ENCODE assay signal across 11 cellular contexts in the genomic region with DNA sequence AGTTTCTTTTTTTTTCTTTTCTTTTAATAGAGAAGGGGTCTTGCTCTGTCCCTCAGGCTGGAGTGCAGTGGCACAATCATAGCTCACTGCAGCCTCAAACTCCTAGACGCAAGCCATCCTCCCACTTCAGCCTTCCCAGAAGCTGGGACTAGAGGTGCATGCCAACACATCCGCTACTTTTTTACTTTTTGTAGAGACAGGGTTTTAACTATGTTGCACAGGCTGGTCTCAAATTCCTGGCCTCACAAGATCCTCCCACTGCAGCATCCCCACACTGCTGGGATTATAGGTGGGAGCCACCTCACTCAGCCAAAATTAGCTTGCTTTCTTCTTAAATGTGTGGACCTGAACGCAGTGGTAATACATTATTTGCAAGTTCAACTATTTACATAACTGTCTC.
DNase-seq lines count a peak whose midpoint lies in the region; ATAC-seq and TF ChIP-seq lines count a peak whose summit lies in the region.
"Had no signal": no experiment of that assay in that cellular context is flagged by ENCODE, and none has a peak within 500 bp of the region (broad histone marks: within the 10 kb centered on the region; RNA-seq: fewer than 3 reads in every experiment).

No MANE protein-coding gene starts in this region.

- no peaks in the 10 kb centered on the region for H3K9me3 ChIP-seq in vagina

- H3K4me3 Mint-ChIP-seq in activated naive CD4-positive, alpha-beta T cell treated with anti-CD3 and anti-CD28 coated beads, Interleukin-2, amount 50 U/mL, for 24 hours, result peak overlapping the region; percentile 86
- H3K4me3 Mint-ChIP-seq in activated CD8-positive, alpha-beta T cell treated with anti-CD3 and anti-CD28 coated beads for 36 hours, result peak overlapping the region; percentile 76
- peak overlapping the region; percentile 82 to 96 (median 92) for H3K4me3 Mint-ChIP-seq in naive thymus-derived CD8-positive, alpha-beta T cell

- peak overlapping the region; percentile 37 for H3K27ac ChIP-seq in vagina
- H3K27ac ChIP-seq: KMS-11 had no signal

- peaks cover 57% of the 10 kb centered on the region for H3K4me1 ChIP-seq in vagina

- no peak overlapping the region for H3K4me3 ChIP-seq in vagina
- H3K4me3 ChIP-seq: skin epidermis had no signal

- intact Hi-C loops in activated CD8-positive, alpha-beta T cell treated with anti-CD3 and anti-CD28 coated beads for 36 hours (cut with micrococcal nuclease), result loop anchor here (5.0 kb wide), 3 partner anchors 62 to 97 kb away; no protein-coding TSS in a partner anchor
- intact Hi-C loops in vagina (cut with DNase I), result no loop called here

- no peaks in the 10 kb centered on the region for H3K36me3 ChIP-seq in vagina

- CTCF ChIA-PET in activated CD8-positive, alpha-beta T cell treated with anti-CD3 and anti-CD28 coated beads for 36 hours (lab: Charles Lee), result interaction anchor here (0.8 to 1.5 kb wide), 3 partner anchors 13 to 98 kb away, joined by 3 read pairs; no protein-coding TSS in a partner anchor

- POLR2A ChIA-PET in activated CD8-positive, alpha-beta T cell treated with anti-CD3 and anti-CD28 coated beads for 36 hours (lab: Charles Lee), result interaction anchor here (0.5 to 2.1 kb wide), 8 partner anchors 13 to 374 kb away, joined by 3 to 10 read pairs (median 5); partner anchors contain the start of gene SERINC5
- POLR2A ChIA-PET in naive thymus-derived CD8-positive, alpha-beta T cell (lab: Charles Lee), result interaction anchor here (0.7 to 12.1 kb wide), 8 partner anchors 9 to 89 kb away, joined by 3 to 187 read pairs (median 65); partner anchors contain the start of gene SERINC5

- no peak for TF ChIP-seq CTCF in activated CD8-positive, alpha-beta T cell treated with anti-CD3 and anti-CD28 coated beads for 36 hours (IDR thresholded peaks at IDR 0.05)
- TF ChIP-seq CTCF in vagina (IDR thresholded peaks at IDR 0.05), result no peak

- no peak for ATAC-seq in activated CD8-positive, alpha-beta T cell treated with anti-CD3 and anti-CD28 coated beads for 36 hours
- ATAC-seq in naive thymus-derived CD8-positive, alpha-beta T cell, result no peak
- no peak for ATAC-seq in HG02970 (IDR thresholded peaks at IDR 0.05; ENCODE audit: low FRiP score, unreplicated experiment)

- H3K27me3 ChIP-seq in vagina, result no peaks in the 10 kb centered on the region

- H3K9me3 Mint-ChIP-seq in activated naive CD4-positive, alpha-beta T cell treated with anti-CD3 and anti-CD28 coated beads, Interleukin-2, amount 50 U/mL, for 24 hours, result no peaks in the 10 kb centered on the region
- H3K9me3 Mint-ChIP-seq in activated CD8-positive, alpha-beta T cell treated with anti-CD3 and anti-CD28 coated beads for 36 hours, result no peaks in the 10 kb centered on the region
- H3K9me3 Mint-ChIP-seq in naive thymus-derived CD8-positive, alpha-beta T cell, result no peaks in the 10 kb centered on the region

- peaks cover 2% of the 10 kb centered on the region for H3K36me3 Mint-ChIP-seq in activated naive CD4-positive, alpha-beta T cell treated with anti-CD3 and anti-CD28 coated beads, Interleukin-2, amount 50 U/mL, for 24 hours
- peaks cover 19% of the 10 kb centered on the region for H3K36me3 Mint-ChIP-seq in activated CD8-positive, alpha-beta T cell treated with anti-CD3 and anti-CD28 coated beads for 36 hours (ENCODE audit: low read depth)
- H3K36me3 Mint-ChIP-seq in naive thymus-derived CD8-positive, alpha-beta T cell, result peaks cover 0 to 25% (median 10%) of the 10 kb centered on the region in 3 donors

- no peak for DNase-seq in activated naive CD4-positive, alpha-beta T cell treated with anti-CD3 and anti-CD28 coated beads, Interleukin-2, amount 50 U/mL, for 16 hours
- DNase-seq in activated CD8-positive, alpha-beta T cell treated with anti-CD3 and anti-CD28 coated beads for 36 hours, result no peak
- no peak for DNase-seq in naive thymus-derived CD8-positive, alpha-beta T cell
- DNase-seq in vagina (ENCODE audit: extremely low spot score in 2 of 2), result no peak
- no peak for DNase-seq in epidermal melanocyte (ENCODE audit: insufficient read length, low spot score)
- DNase-seq in NCI-H1048 (lab: John Stamatoyannopoulos, UW), result no peak
- DNase-seq: NCI-H2029 had no signal

- H3K4me1 Mint-ChIP-seq in activated naive CD4-positive, alpha-beta T cell treated with anti-CD3 and anti-CD28 coated beads, Interleukin-2, amount 50 U/mL, for 24 hours, result peaks cover 89% of the 10 kb centered on the region
- H3K4me1 Mint-ChIP-seq in activated CD8-positive, alpha-beta T cell treated with anti-CD3 and anti-CD28 coated beads for 36 hours (ENCODE audit: low read depth), result peaks cover 81% of the 10 kb centered on the region
- peaks cover 62 to 99% (median 91%) of the 10 kb centered on the region in 4 donors for H3K4me1 Mint-ChIP-seq in naive thymus-derived CD8-positive, alpha-beta T cell

- H3K27me3 Mint-ChIP-seq in activated naive CD4-positive, alpha-beta T cell treated with anti-CD3 and anti-CD28 coated beads, Interleukin-2, amount 50 U/mL, for 24 hours, result no peaks in the 10 kb centered on the region
- no peaks in the 10 kb centered on the region for H3K27me3 Mint-ChIP-seq in activated CD8-positive, alpha-beta T cell treated with anti-CD3 and anti-CD28 coated beads for 36 hours
- H3K27me3 Mint-ChIP-seq in naive thymus-derived CD8-positive, alpha-beta T cell, result no peaks in the 10 kb centered on the region

- H3K27ac Mint-ChIP-seq in activated naive CD4-positive, alpha-beta T cell treated with anti-CD3 and anti-CD28 coated beads, Interleukin-2, amount 50 U/mL, for 24 hours, result peak overlapping the region; percentile 98
- peak overlapping the region; percentile 86 for H3K27ac Mint-ChIP-seq in activated CD8-positive, alpha-beta T cell treated with anti-CD3 and anti-CD28 coated beads for 36 hours
- H3K27ac Mint-ChIP-seq in naive thymus-derived CD8-positive, alpha-beta T cell, result peak overlapping the region; percentile 79 to 99 (median 97)

- TF ChIP-seq POLR2A in vagina (IDR thresholded peaks at IDR 0.05), result no peak
